ENCODE assay signal across 8 cellular contexts in genomic region chr19:18789883-18790565, GRCh38. TPM values are rescaled to one million over a fixed set of nuclear protein-coding genes. Genes with fewer than 3 reads are reported as not detected.
DNase-seq lines count a peak whose midpoint lies in the region; ATAC-seq and TF ChIP-seq lines count a peak whose summit lies in the region.

No MANE protein-coding gene starts in this region.

- DNase-seq in D341Med (ENCODE audit: low spot score), result peak; percentile 80
- peak; percentile 82 for DNase-seq in NCI-H69 (lab: John Stamatoyannopoulos, UW)
- no peak for DNase-seq in coronary artery (ENCODE audit: low spot score)
- DNase-seq in nephron progenitor cell, result peak; percentile 72
- no peak for DNase-seq in GOT3 (lab: John Stamatoyannopoulos, UW)
- no peak for DNase-seq in inferior parietal cortex (ENCODE audit: extremely low spot score)
- no peak for DNase-seq in ureter (ENCODE audit: low spot score)

- no peak for ATAC-seq in esophagus mucosa

- H3K9me3 Mint-ChIP-seq in nephron progenitor cell, result peaks cover 14% of the 10 kb centered on the region

- peaks cover 100% of the 10 kb centered on the region for H3K27me3 Mint-ChIP-seq in nephron progenitor cell (ENCODE audit: low read depth, poor library complexity)

- no peak overlapping the region for H3K27ac Mint-ChIP-seq in nephron progenitor cell

- H3K36me3 Mint-ChIP-seq in nephron progenitor cell (ENCODE audit: low read depth), result peaks cover 5% of the 10 kb centered on the region

- peaks cover 29% of the 10 kb centered on the region for H3K4me1 Mint-ChIP-seq in nephron progenitor cell

- H3K4me3 Mint-ChIP-seq in nephron progenitor cell, result peak overlapping the region; percentile 76

- H3K4me3 ChIP-seq in coronary artery, result peak overlapping the region; percentile 70

- peak overlapping the region in 1 of 2 donors; percentile 28 for H3K27ac ChIP-seq in coronary artery

- TF ChIP-seq CTCF in coronary artery (IDR thresholded peaks at IDR 0.05) (no peak), nephron progenitor cell (IDR thresholded peaks at IDR 0.05) (no peak)

RNA-seq across cellular contexts. Expression of gene COMP, which starts 1.1 kb away (rescaled TPM):
- total RNA-seq in ureter, result 1.8 TPM
- 0.16 TPM for total RNA-seq in esophagus mucosa

RNA-seq across cellular contexts. Expression of gene UPF1, which starts 41.7 kb away (rescaled TPM):
- total RNA-seq in ureter (83.4 TPM), esophagus mucosa (38.4 TPM)

Comparison
In these comparisons a context has a peak if more than half of its experiments do, and no peak if none do; other contexts are left out.
1. DNase-seq: peak in D341Med (single experiment), NCI-H69 (single experiment) and nephron progenitor cell (single experiment); none in coronary artery (single experiment), GOT3 (single experiment), inferior parietal cortex (single experiment) and ureter (single experiment).